In genomic region chrX:1945879-1946278, GRCh38 we compare ENCODE assay signal across 30 cellular contexts.
"Had no signal": no experiment of that assay in that cellular context is flagged by ENCODE, and none has a peak within 500 bp of the region (broad histone marks: within the 10 kb centered on the region; RNA-seq: fewer than 3 reads in every experiment).

No MANE protein-coding gene starts in this region.

- DNase-seq: hypothalamus; immature natural killer cell; kidney; left colon; left lung; lower lobe of right lung; mammary epithelial cell; mesenchymal stem cell; naive B cell; natural killer cell; nephron progenitor cell; ovary; right lobe of liver; stimulated activated CD4-positive, alpha-beta T cell treated with anti-CD3 and anti-CD28 coated beads, Interleukin-2, amount 100 ng/mL, for 24 hours; stimulated activated CD4-positive, alpha-beta T cell treated with anti-CD3 and anti-CD28 coated beads, Interleukin-4, amount 100 ng/mL, for 1 hour; stimulated activated naive CD4-positive, alpha-beta T cell; tibial artery; trophoblast cell; uterus had no signal

- H3K9ac ChIP-seq: neural progenitor cell had no signal

- H3K4me3 ChIP-seq: left lung, lower lobe of right lung, neural progenitor cell, ovary, right atrium auricular region, right lobe of liver, smooth muscle cell, suprapubic skin, thoracic aorta, tibial artery, uterus had no signal

- H3K4me1 ChIP-seq: left lung, lower lobe of right lung, right atrium auricular region, right lobe of liver, suprapubic skin, tibial artery, uterus had no signal

- H3K9me3 ChIP-seq: left lung, lower lobe of right lung, neutrophil, ovary, right atrium auricular region, right lobe of liver, suprapubic skin, thoracic aorta, tibial artery, uterus had no signal

- H3K27ac ChIP-seq: left lung, lower lobe of right lung, neural progenitor cell, neutrophil, ovary, right atrium auricular region, right lobe of liver, suprapubic skin, thoracic aorta, tibial artery, uterus had no signal

- H3K4me2 ChIP-seq: neural progenitor cell, smooth muscle cell had no signal

- FAIRE-seq: islet of Langerhans had no signal

- H2AFZ ChIP-seq: neural progenitor cell had no signal

- H3K27me3 Mint-ChIP-seq: naive B cell; progenitor cell of endocrine pancreas; stimulated activated naive CD8-positive, alpha-beta T cell treated with anti-CD3 and anti-CD28 coated beads, Interleukin-15, Interleukin-2, amounts not matched to agents 100 ng/mL and 50 ng/mL, for 24 hours had no signal

- H3K36me3 ChIP-seq: left lung, lower lobe of right lung, neural progenitor cell, neutrophil, ovary, right atrium auricular region, right lobe of liver, suprapubic skin, thoracic aorta, tibial artery, uterus had no signal

- H3K9me3 Mint-ChIP-seq: immature natural killer cell; mesothelial cell of epicardium; natural killer cell; nephron progenitor cell; neural progenitor cell; stimulated activated naive CD8-positive, alpha-beta T cell treated with anti-CD3 and anti-CD28 coated beads, Interleukin-15, Interleukin-2, amounts not matched to agents 100 ng/mL and 50 ng/mL, for 24 hours had no signal

- H3K27ac Mint-ChIP-seq: immature natural killer cell; mesothelial cell of epicardium; naive B cell; natural killer cell; nephron progenitor cell; neural progenitor cell; progenitor cell of endocrine pancreas; stimulated activated effector memory CD8-positive, alpha-beta T cell treated with anti-CD3 and anti-CD28 coated beads, Interleukin-12 subunit alpha, Interleukin-12 subunit beta, amount 100 ng/mL, for 72 hours; stimulated activated naive CD8-positive, alpha-beta T cell treated with anti-CD3 and anti-CD28 coated beads, Interleukin-15, Interleukin-2, amounts not matched to agents 100 ng/mL and 50 ng/mL, for 24 hours had no signal

- H3K4me3 Mint-ChIP-seq: immature natural killer cell; mesothelial cell of epicardium; natural killer cell; nephron progenitor cell; neural progenitor cell; stimulated activated effector memory CD8-positive, alpha-beta T cell treated with anti-CD3 and anti-CD28 coated beads, Interleukin-12 subunit alpha, Interleukin-12 subunit beta, amount 100 ng/mL, for 72 hours; stimulated activated naive CD8-positive, alpha-beta T cell treated with anti-CD3 and anti-CD28 coated beads, Interleukin-15, Interleukin-2, amounts not matched to agents 100 ng/mL and 50 ng/mL, for 24 hours had no signal

- ATAC-seq: left colon; left lung; lower lobe of right lung; natural killer cell; right lobe of liver; stimulated activated effector memory CD8-positive, alpha-beta T cell treated with anti-CD3 and anti-CD28 coated beads, Interleukin-12 subunit alpha, Interleukin-12 subunit beta, amount 100 ng/mL, for 72 hours had no signal

- H3K36me3 Mint-ChIP-seq: immature natural killer cell; mesothelial cell of epicardium; naive B cell; natural killer cell; neural progenitor cell; stimulated activated effector memory CD8-positive, alpha-beta T cell treated with anti-CD3 and anti-CD28 coated beads, Interleukin-12 subunit alpha, Interleukin-12 subunit beta, amount 100 ng/mL, for 72 hours had no signal

- H3K4me1 Mint-ChIP-seq: immature natural killer cell; mesothelial cell of epicardium; naive B cell; natural killer cell; stimulated activated effector memory CD8-positive, alpha-beta T cell treated with anti-CD3 and anti-CD28 coated beads, Interleukin-12 subunit alpha, Interleukin-12 subunit beta, amount 100 ng/mL, for 72 hours had no signal

- H3K27me3 ChIP-seq: left lung, neural progenitor cell, neutrophil, ovary, right atrium auricular region, right lobe of liver, suprapubic skin, tibial artery, uterus had no signal
